ENCODE assay signal across 32 cellular contexts in genomic region chrX:128425546-128425945, GRCh38.
"Had no signal": no experiment of that assay in that cellular context is flagged by ENCODE, and none has a peak within 500 bp of the region (broad histone marks: within the 10 kb centered on the region; RNA-seq: fewer than 3 reads in every experiment).

No MANE protein-coding gene starts in this region.

- H3K4me1 ChIP-seq: adrenal gland, ascending aorta, body of pancreas, breast epithelium had no signal

- H3K27me3 ChIP-seq: adrenal gland, ascending aorta, body of pancreas, brain microvascular endothelial cell, breast epithelium, cardiac muscle cell had no signal

- H3K36me3 ChIP-seq: adrenal gland, ascending aorta, brain microvascular endothelial cell, breast epithelium, cardiac muscle cell had no signal

- ATAC-seq: activated naive CD4-positive, alpha-beta T cell treated with anti-CD3 and anti-CD28 coated beads, Interleukin-2, amount 50 U/mL, for 72 hours; activated naive CD8-positive, alpha-beta T cell treated with anti-CD3 and anti-CD28 coated beads, Interleukin-2, amount 50 U/mL, for 24 hours; activated T-cell treated with anti-CD3 and anti-CD28 coated beads, Interleukin-2, amount 50 U/mL, for 4 hours; activated T-cell treated with anti-CD3 and anti-CD28 coated beads, Interleukin-2, amount 50 U/mL, for 72 hours; activated T-helper 17 cell treated with anti-CD3 and anti-CD28 coated beads, Interleukin-2, amount 50 U/mL, for 72 hours; body of pancreas had no signal

- H3K9me3 ChIP-seq: adrenal gland, ascending aorta, body of pancreas, breast epithelium had no signal

- DNase-seq: activated effector memory CD4-positive, alpha-beta T cell treated with anti-CD3 and anti-CD28 coated beads, Interleukin-2, amount 50 U/mL, for 16 hours; activated effector memory CD4-positive, alpha-beta T cell treated with Interleukin-2 at 50 U/mL for 16 hours; activated gamma-delta T cell; activated gamma-delta T cell treated with Interleukin-2 at 50 U/mL for 16 hours; activated naive CD4-positive, alpha-beta T cell; activated naive CD4-positive, alpha-beta T cell treated with anti-CD3 and anti-CD28 coated beads for 36 hours; activated naive CD4-positive, alpha-beta T cell treated with anti-CD3 and anti-CD28 coated beads, Interleukin-2, amount 10 ng/mL, durations not matched to agents 7 days and 5 days; activated naive CD4-positive, alpha-beta T cell treated with anti-CD3 and anti-CD28 coated beads, Interleukin-2, amount 50 U/mL, for 16 hours; activated naive CD4-positive, alpha-beta T cell treated with Interleukin-2 at 50 U/mL for 16 hours; activated naive CD8-positive, alpha-beta T cell treated with anti-CD3 and anti-CD28 coated beads for 36 hours; activated naive CD8-positive, alpha-beta T cell treated with anti-CD3 and anti-CD28 coated beads, Interleukin-2, amount 10 ng/mL, durations not matched to agents 7 days and 5 days; activated naive CD8-positive, alpha-beta T cell treated with anti-CD3 and anti-CD28 coated beads, Interleukin-2, amount 50 U/mL, for 24 hours; activated T-cell treated with anti-CD3 and anti-CD28 coated beads, Interleukin-2, amount 50 U/mL, for 1 hour; activated T-cell treated with anti-CD3 and anti-CD28 coated beads, Interleukin-2, amount 50 U/mL, for 24 hours; activated T-cell treated with anti-CD3 and anti-CD28 coated beads, Interleukin-2, amount 50 U/mL, for 4 hours; activated T-cell treated with anti-CD3 and anti-CD28 coated beads, Interleukin-2, amount 50 U/mL, for 48 hours; activated T-cell treated with anti-CD3 and anti-CD28 coated beads, Interleukin-2, amount 50 U/mL, for 72 hours; adrenal gland; amniotic stem cell; amygdala; anterior cingulate cortex; aorta; body of pancreas; brain microvascular endothelial cell; caudate nucleus; central memory CD4-positive, alpha-beta T cell; cerebellar nuclear complex had no signal

- H3K27ac ChIP-seq: adrenal gland, ascending aorta, body of pancreas, brain microvascular endothelial cell, breast epithelium, cardiac muscle cell had no signal

- H3K4me3 ChIP-seq: adrenal gland, ascending aorta, body of pancreas, breast epithelium, cardiac muscle cell had no signal
